8 cellular contexts compared by ENCODE assay signal in genomic region chr7:133253522-133253882, GRCh38. TPM values are rescaled to one million over a fixed set of nuclear protein-coding genes. Genes with fewer than 3 reads are reported as not detected.
DNase-seq lines count a peak whose midpoint lies in the region; ATAC-seq and TF ChIP-seq lines count a peak whose summit lies in the region.

No MANE protein-coding gene starts in this region.

- no peaks in the 10 kb centered on the region for H3F3A ChIP-seq in PC-3 (ENCODE audit: low read length, unreplicated experiment)

- H3K9me3 ChIP-seq in PC-3 (ENCODE audit: low read length): no peaks in the 10 kb centered on the region
- H3K9me3 ChIP-seq in tibial nerve: no peaks in the 10 kb centered on the region

- H3K4me1 ChIP-seq in PC-3 (ENCODE audit: insufficient read depth, low read length) (peaks cover 6% of the 10 kb centered on the region; the same call in 1 of the 2 replicates), tibial nerve (peaks cover 0 to 25% (median 2%) of the 10 kb centered on the region in 4 donors)

- no peak for TF ChIP-seq EP300 in tibial nerve (IDR thresholded peaks at IDR 0.05)

- peak; percentile 17 for ATAC-seq in PC-3
- ATAC-seq in HG03175 (IDR thresholded peaks at IDR 0.05; ENCODE audit: unreplicated experiment): no peak

- TF ChIP-seq CTCF in PC-3 (conservative IDR thresholded peaks at IDR 0.05; ENCODE audit: low read depth, low read length): no peak
- TF ChIP-seq CTCF in tibial nerve (IDR thresholded peaks at IDR 0.05): no peak

- POLR2A ChIA-PET in PC-3 (lab: Charles Lee; ENCODE audit: unreplicated experiment): interaction anchor here (0.7 kb wide), 1 partner anchor 57 kb away, joined by 3 read pairs; no protein-coding TSS in a partner anchor

- peaks cover 56% of the 10 kb centered on the region for H3K79me2 ChIP-seq in PC-3 (ENCODE audit: low read length)

- peak overlapping the region; percentile 99 for H3K4me3 ChIP-seq in PC-3 (ENCODE audit: low read length)
- peak overlapping the region; percentile 60 to 94 (median 76) for H3K4me3 ChIP-seq in tibial nerve

- CTCF ChIA-PET in PC-3 (lab: Charles Lee): no interaction called here

- no peaks in the 10 kb centered on the region for H3K9me2 ChIP-seq in PC-3 (replicated peaks; ENCODE audit: low read length)

- DNase-seq in stimulated activated CD4-positive, alpha-beta T cell treated with anti-CD3 and anti-CD28 coated beads, Interleukin-15, amount 100 ng/mL, for 24 hours: peak; percentile 8
- DNase-seq in stimulated activated CD4-positive, alpha-beta T cell treated with anti-CD3 and anti-CD28 coated beads, Interleukin-4, amount 100 ng/mL, for 1 hour: no peak
- DNase-seq in PC-3 (no peak), cerebellum (ENCODE audit: low spot score) (peak; percentile 6), medulla oblongata (ENCODE audit: extremely low spot score) (peak; percentile 37), tibial nerve (ENCODE audit: low spot score in 2 of 2) (peak in 1 of 2 donors; percentile 5), T-helper 9 cell (no peak)

- H3K36me3 ChIP-seq in PC-3 (ENCODE audit: low read depth, low read length) (no peaks in the 10 kb centered on the region), tibial nerve (no peaks in the 10 kb centered on the region)

- 4 to 6% methylated on average over 7 of the region's 7 CpGs for WGBS in tibial nerve, 2 donors

- H3K27ac ChIP-seq in PC-3 (ENCODE audit: low read length): peak overlapping the region; percentile 19; the same call in 1 of the 2 replicates
- peak overlapping the region; percentile 56 to 91 (median 88) for H3K27ac ChIP-seq in tibial nerve

- H3K27me3 ChIP-seq in PC-3 (ENCODE audit: low read length) (no peaks in the 10 kb centered on the region), tibial nerve (no peaks in the 10 kb centered on the region)

- peak overlapping the region; percentile 94 for H3K4me2 ChIP-seq in PC-3 (ENCODE audit: low read length)

- no peak for TF ChIP-seq POLR2A in tibial nerve (IDR thresholded peaks at IDR 0.05)

- intact Hi-C loops in PC-3 (cut with micrococcal nuclease): loop anchor here (10.0 kb wide), 1 partner anchor 601 kb away; no protein-coding TSS in a partner anchor

- no peaks in the 10 kb centered on the region for H4K20me1 ChIP-seq in PC-3 (ENCODE audit: low read length)

- peak overlapping the region; percentile 88 for H3K9ac ChIP-seq in PC-3 (ENCODE audit: low read length)

- peak overlapping the region; percentile 76 for H2AFZ ChIP-seq in PC-3 (ENCODE audit: low read length)

- BruUV-seq in PC-3 (replicated peaks; lab: Mats Ljungman, UMichigan): no TSS peak

RNA-seq across cellular contexts. Expression of gene EXOC4, which starts 0.6 kb away (rescaled TPM):
- 43.5 and 45.8 TPM in 2 replicates for total RNA-seq in PC-3 (2014; rRNA removed)
- 106 TPM for total RNA-seq in cerebellum
- total RNA-seq in tibial nerve: 100 to 1,000 TPM in 1 of 4 donors, 10 to 100 TPM in 3; 70.0 to 104 (median 85.8) TPM

Comparison
In these comparisons a context has a peak if more than half of its experiments do, and no peak if none do; other contexts are left out.
1. DNase-seq: peak in stimulated activated CD4-positive, alpha-beta T cell treated with anti-CD3 and anti-CD28 coated beads, Interleukin-15, amount 100 ng/mL, for 24 hours (single experiment), cerebellum (single experiment) and medulla oblongata (single experiment); none in stimulated activated CD4-positive, alpha-beta T cell treated with anti-CD3 and anti-CD28 coated beads, Interleukin-4, amount 100 ng/mL, for 1 hour (single experiment), PC-3 (single experiment) and T-helper 9 cell (single experiment).